In genomic region chr6:34143884-34144580, GRCh38 we compare ENCODE assay signal across 8 cellular contexts. TPM values are rescaled to one million over a fixed set of nuclear protein-coding genes. Genes with fewer than 3 reads are reported as not detected.
A peak's percentile ranks its signal among the peaks of the same experiment; 100 is the strongest.
DNase-seq lines count a peak whose midpoint lies in the region; ATAC-seq, FAIRE-seq and TF ChIP-seq lines count a peak whose summit lies in the region.

No MANE protein-coding gene starts in this region.

- CTCF ChIA-PET in endothelial cell of umbilical vein (lab: Charles Lee), result interaction anchor here (0.6 to 1.7 kb wide), 4 partner anchors 11 to 405 kb away, joined by 3 to 17 read pairs (median 3); no protein-coding TSS in a partner anchor

- 0 to 1% methylated on average over 63 of the region's 63 CpGs for WGBS in sigmoid colon, 2 donors

- H3K9me1 ChIP-seq in endothelial cell of umbilical vein (replicated peaks; ENCODE audit: control insufficient read depth, extremely low read depth, insufficient read depth, low read length), result no peaks in the 10 kb centered on the region

- TF ChIP-seq POLR2A in endothelial cell of umbilical vein (IDR thresholded peaks at IDR 0.05; ENCODE audit: low read depth, low read length), result no peak
- no peak for TF ChIP-seq POLR2A in sigmoid colon (IDR thresholded peaks at IDR 0.05)

- no peaks in the 10 kb centered on the region for H3K79me2 ChIP-seq in endothelial cell of umbilical vein (ENCODE audit: control insufficient read depth, insufficient read depth, low read length)

- DNase-seq in D721Med (ENCODE audit: insufficient read length, low spot score) (peak; percentile 63), NAMALWA (ENCODE audit: low spot score) (peak; percentile 54), endothelial cell of umbilical vein (ENCODE audit: low read depth, low spot score) (peak; percentile 15), sigmoid colon (no peak), HK-2 (ENCODE audit: unreplicated experiment) (no peak)
- peak; percentile 47 to 66 for DNase-seq in activated CD4-positive, alpha-beta T cell treated with anti-CD3 and anti-CD28 coated beads, Interleukin-2, amount 50 U/mL, for 48 hours

- BruUV-seq in endothelial cell of umbilical vein (replicated peaks; lab: Mats Ljungman, UMichigan), result no TSS peak

- POLR2A ChIA-PET in endothelial cell of umbilical vein (lab: Charles Lee), result no interaction called here

- H3K9me3 ChIP-seq in endothelial cell of umbilical vein (replicated peaks; ENCODE audit: control insufficient read depth, insufficient read depth, low read length) (no peaks in the 10 kb centered on the region), sigmoid colon (no peaks in the 10 kb centered on the region)

- H2AFZ ChIP-seq in endothelial cell of umbilical vein (ENCODE audit: low read depth, low read length), result no peak overlapping the region

- H3K27me3 ChIP-seq in endothelial cell of umbilical vein (ENCODE audit: control insufficient read depth in 2 of 2, insufficient read depth in 2 of 2, low read length in 2 of 2), result peaks cover 62% of the 10 kb centered on the region in 2 experiments
- peaks cover 64 to 89% (median 72%) of the 10 kb centered on the region in 3 donors for H3K27me3 ChIP-seq in sigmoid colon

- no peak for TF ChIP-seq EP300 in sigmoid colon (IDR thresholded peaks at IDR 0.05)

- TF ChIP-seq CTCF in D721Med (IDR thresholded peaks at IDR 0.05; ENCODE audit: insufficient read depth, missing control alignments) (peak; percentile 51), endothelial cell of umbilical vein (IDR thresholded peaks at IDR 0.05; ENCODE audit: extremely low read depth in 1 of 2, insufficient read depth in 1 of 2, low read depth in 1 of 2, low read length in 2 of 2) (peak; percentile 5 to 37), sigmoid colon (IDR thresholded peaks at IDR 0.05) (no peak)

- H3K4me3 ChIP-seq in endothelial cell of umbilical vein (replicated peaks in 1 of 3; ENCODE audit: insufficient read depth in 1 of 3, low read depth in 1 of 3, low read length in 3 of 3), result no peak overlapping the region
- H3K4me3 ChIP-seq in sigmoid colon, result peak overlapping the region in 3 of 4 donors; percentile 1 to 44 (median 42)

- ATAC-seq in GM18517 (IDR thresholded peaks at IDR 0.05; ENCODE audit: unreplicated experiment) (no peak), HG03354 (IDR thresholded peaks at IDR 0.05; ENCODE audit: poor library complexity, severe bottlenecking, unreplicated experiment) (no peak)

- H4K20me1 ChIP-seq in endothelial cell of umbilical vein (replicated peaks; ENCODE audit: control insufficient read depth, extremely low read depth, insufficient read depth, low read length), result no peaks in the 10 kb centered on the region

- H3K27ac ChIP-seq in endothelial cell of umbilical vein (ENCODE audit: insufficient read depth, low read depth, low read length), result no peak overlapping the region
- no peak overlapping the region for H3K27ac ChIP-seq in sigmoid colon

- dilution Hi-C loops in endothelial cell of umbilical vein (cut with MboI; ENCODE audit: extremely low pct_ligation_motif_present, low sequenced_read_pairs), result no loop called here

- intact Hi-C loops in endothelial cell of umbilical vein (cut with micrococcal nuclease), result no loop called here
- intact Hi-C loops in sigmoid colon (cut with DNase I), result no loop called here

- no peaks in the 10 kb centered on the region for H3K4me1 ChIP-seq in endothelial cell of umbilical vein (ENCODE audit: control insufficient read depth, extremely low read depth, insufficient read depth, low read length)
- peaks cover 0 to 38% (median 33%) of the 10 kb centered on the region in 4 donors for H3K4me1 ChIP-seq in sigmoid colon

- H3K9ac ChIP-seq in endothelial cell of umbilical vein (replicated peaks; ENCODE audit: extremely low read depth, insufficient read depth, low read length), result no peak overlapping the region

- no peaks in the 10 kb centered on the region for H3K36me3 ChIP-seq in endothelial cell of umbilical vein (ENCODE audit: control insufficient read depth in 2 of 2, extremely low read depth in 1 of 2, insufficient read depth in 2 of 2, low read length in 2 of 2)
- H3K36me3 ChIP-seq in sigmoid colon, result no peaks in the 10 kb centered on the region

- FAIRE-seq in D721Med (lab: Jason Lieb, UNC) (no peak), endothelial cell of umbilical vein (lab: Jason Lieb, UNC) (no peak)

- H3K4me2 ChIP-seq in endothelial cell of umbilical vein (ENCODE audit: insufficient read depth, low read length), result no peak overlapping the region

TF ChIP-seq in endothelial cell of umbilical vein, 7 proteins besides CTCF, POLR2A, EP300 and RAD21:
- TF ChIP-seq MAX (IDR thresholded peaks at IDR 0.05; ENCODE audit: insufficient read depth, insufficient read length) (no peak), EZH2 (IDR thresholded peaks at IDR 0.05; ENCODE audit: borderline replicate concordance, low read depth, low read length, severe bottlenecking) (peak; percentile 87), MYC (IDR thresholded peaks at IDR 0.05; ENCODE audit: low read depth, low read length) (no peak)

RNA-seq across cellular contexts. Expression of gene GRM4, which starts 1.9 kb away (rescaled TPM):
- total RNA-seq in endothelial cell of umbilical vein (not detected in 2 replicates), sigmoid colon (under 1 TPM in 1 of 4 donors, not detected in 3; 0.14 TPM)
- polyA plus RNA-seq in endothelial cell of umbilical vein (0.03 TPM in 1 of 2 replicates, not detected in the other), sigmoid colon (under 1 TPM in 1 of 3 donors, not detected in 2; 0.07 TPM)
- polyA plus RNA-seq in endothelial cell of umbilical vein (2011; cell fraction: cytosol; rRNA removed), result not detected in 2 replicates
- polyA plus RNA-seq in endothelial cell of umbilical vein (2011; cell fraction: nucleus; rRNA removed), result 0.03 TPM in 1 of 2 replicates, not detected in the other
- not detected in 2 replicates for polyA plus RNA-seq in endothelial cell of umbilical vein (2012)
- polyA minus RNA-seq in endothelial cell of umbilical vein, result not detected in 2 replicates
- not detected for polyA minus RNA-seq in endothelial cell of umbilical vein (2011; cell fraction: cytosol; rRNA and poly(A)+ RNA removed)
- polyA minus RNA-seq in endothelial cell of umbilical vein (2011; cell fraction: nucleus; rRNA and poly(A)+ RNA removed), result not detected in 2 replicates

Comparison
In these comparisons a context has a peak if more than half of its experiments do, and no peak if none do; other contexts are left out.
1. DNase-seq: peak in D721Med (single experiment), NAMALWA (single experiment), activated CD4-positive, alpha-beta T cell treated with anti-CD3 and anti-CD28 coated beads, Interleukin-2, amount 50 U/mL, for 48 hours (2 of 2) and endothelial cell of umbilical vein (single experiment); none in sigmoid colon (single experiment) and HK-2 (single experiment).
2. CTCF ChIP-seq: peak in D721Med (single experiment) and endothelial cell of umbilical vein (2 of 2); none in sigmoid colon (0 of 4).
3. H3K4me3 ChIP-seq: peak in sigmoid colon (3 of 4); none in endothelial cell of umbilical vein (0 of 3).